15 cellular contexts compared by ENCODE assay signal in genomic region chr3:78703944-78704343, GRCh38.
"Had no signal": no experiment of that assay in that cellular context is flagged by ENCODE, and none has a peak within 500 bp of the region (broad histone marks: within the 10 kb centered on the region; RNA-seq: fewer than 3 reads in every experiment).

No MANE protein-coding gene starts in this region.

- DNase-seq: activated CD4-positive, alpha-beta T cell treated with anti-CD3 and anti-CD28 coated beads for 48 hours; activated CD8-positive, alpha-beta memory T cell treated with anti-CD3 and anti-CD28 coated beads, Interleukin-2, amount 50 U/mL, for 48 hours; activated CD8-positive, alpha-beta T cell treated with anti-CD3 and anti-CD28 coated beads, Interleukin-2, amount 10 ng/mL, durations not matched to agents 7 days and 5 days; aorta; cortex of kidney; effector memory CD4-positive, alpha-beta T cell; immature natural killer cell; left cardiac atrium; naive thymus-derived CD4-positive, alpha-beta T cell; stimulated activated CD4-positive, alpha-beta T cell treated with anti-CD3 and anti-CD28 coated beads, Interleukin-2, amount 100 ng/mL, for 48 hours; stimulated activated naive CD8-positive, alpha-beta T cell treated with anti-CD3 and anti-CD28 coated beads, Interleukin-15, Interleukin-2, amounts not matched to agents 100 U/mL and 50 U/mL, for 24 hours had no signal

- H3K4me1 ChIP-seq: suprapubic skin had no signal

- ATAC-seq: activated CD8-positive, alpha-beta T cell treated with anti-CD3 and anti-CD28 coated beads, Interleukin-2, amount 10 ng/mL, durations not matched to agents 7 days and 5 days; left cardiac atrium; naive thymus-derived CD4-positive, alpha-beta T cell; sciatic nerve; stimulated activated naive CD8-positive, alpha-beta T cell treated with anti-CD3 and anti-CD28 coated beads, Interleukin-15, Interleukin-2, amounts not matched to agents 100 U/mL and 50 U/mL, for 24 hours; WTC11 had no signal

- H3K27ac ChIP-seq: suprapubic skin had no signal

- H3K9me3 ChIP-seq: suprapubic skin had no signal

- H3K4me3 ChIP-seq: lung, suprapubic skin had no signal

- H3K36me3 ChIP-seq: suprapubic skin had no signal

- H3K27me3 ChIP-seq: suprapubic skin had no signal
